Comparison of ENCODE assay signal across 13 cellular contexts in genomic region chr2:21395366-21395765, GRCh38.
DNase-seq lines count a peak whose midpoint lies in the region; ATAC-seq and TF ChIP-seq lines count a peak whose summit lies in the region.
"Had no signal": no experiment of that assay in that cellular context is flagged by ENCODE, and none has a peak within 500 bp of the region (broad histone marks: within the 10 kb centered on the region; RNA-seq: fewer than 3 reads in every experiment).

No MANE protein-coding gene starts in this region.

- H3K4me3 Mint-ChIP-seq in Calu3 (ENCODE audit: low read depth, unreplicated experiment) = no peak overlapping the region
- no peak overlapping the region for H3K4me3 Mint-ChIP-seq in WTC11

- intact Hi-C loops in Calu3 (cut with micrococcal nuclease; ENCODE audit: unreplicated experiment) = no loop called here

- ATAC-seq in HG02642 (IDR thresholded peaks at IDR 0.05; ENCODE audit: poor library complexity, unreplicated experiment) (peak; percentile 44), WTC11 (peak; percentile 83), HG03280 (IDR thresholded peaks at IDR 0.05; ENCODE audit: unreplicated experiment) (no peak), HG03565 (IDR thresholded peaks at IDR 0.05; ENCODE audit: unreplicated experiment) (no peak)
- ATAC-seq: foreskin keratinocyte had no signal

- no peaks in the 10 kb centered on the region for H3K9me3 Mint-ChIP-seq in Calu3 (ENCODE audit: low read depth, unreplicated experiment)
- no peaks in the 10 kb centered on the region for H3K9me3 Mint-ChIP-seq in WTC11

- H3K4me1 Mint-ChIP-seq in Calu3 (ENCODE audit: low read depth, unreplicated experiment) (no peaks in the 10 kb centered on the region), WTC11 (no peaks in the 10 kb centered on the region)

- TF ChIP-seq CTCF in Calu3 (IDR thresholded peaks at IDR 0.05; ENCODE audit: unreplicated experiment) = peak; percentile 24
- TF ChIP-seq CTCF in WTC11 (IDR thresholded peaks at IDR 0.05) = no peak

- H3K36me3 Mint-ChIP-seq in Calu3 (ENCODE audit: insufficient read depth, unreplicated experiment) = no peaks in the 10 kb centered on the region
- H3K36me3 Mint-ChIP-seq in WTC11 = no peaks in the 10 kb centered on the region

- H3K27ac Mint-ChIP-seq in Calu3 (ENCODE audit: unreplicated experiment) (no peak overlapping the region), WTC11 (no peak overlapping the region)

- CTCF ChIA-PET in Calu3 (lab: Charles Lee) = no interaction called here
- CTCF ChIA-PET in WTC11 (lab: Charles Lee) = interaction anchor here (0.6 to 1.6 kb wide), 5 partner anchors 13 to 279 kb away, joined by 3 to 7 read pairs (median 4); no protein-coding TSS in a partner anchor

- BruUV-seq in Calu3 (replicated peaks; lab: Mats Ljungman, UMichigan) = no TSS peak

- POLR2A ChIA-PET in WTC11 (lab: Charles Lee) = no interaction called here

- H3K27me3 Mint-ChIP-seq in Calu3 (ENCODE audit: unreplicated experiment) = no peaks in the 10 kb centered on the region
- H3K27me3 Mint-ChIP-seq in WTC11 (ENCODE audit: low read depth) = no peaks in the 10 kb centered on the region

- DNase-seq in Calu3 (no peak), WTC11 (ENCODE audit: low spot score) (no peak), medulla oblongata (ENCODE audit: extremely low spot score) (peak; percentile 74), GM19238 (ENCODE audit: insufficient read length, low spot score) (no peak), SKM-1 treated with dmso at 0.1 percent for 144 hours (lab: John Stamatoyannopoulos, UW; ENCODE audit: unreplicated experiment) (no peak)
- DNase-seq: activated CD8-positive, alpha-beta memory T cell treated with anti-CD3 and anti-CD28 coated beads for 24 hours; DND-41; foreskin keratinocyte; stimulated activated CD4-positive, alpha-beta T cell treated with anti-CD3 and anti-CD28 coated beads, Interleukin-4, amount 100 ng/mL, for 24 hours; transverse colon had no signal

TF ChIP-seq in WTC11, 78 proteins besides CTCF, POLR2A, EP300 and RAD21:
- TF ChIP-seq CREM (CRISPR knock-in tag; IDR thresholded peaks at IDR 0.05) (no peak), PREB (CRISPR knock-in tag; IDR thresholded peaks at IDR 0.05; ENCODE audit: borderline replicate concordance) (no peak), ZNF281 (CRISPR knock-in tag; IDR thresholded peaks at IDR 0.05) (no peak), ZNF396 (CRISPR knock-in tag; IDR thresholded peaks at IDR 0.05; ENCODE audit: borderline replicate concordance) (no peak), EMX1 (CRISPR knock-in tag; IDR thresholded peaks at IDR 0.05) (no peak), ZNF423 (CRISPR knock-in tag; IDR thresholded peaks at IDR 0.05) (no peak)

Comparison
In these comparisons a context has a peak if more than half of its experiments do, and no peak if none do; other contexts are left out.
1. ATAC-seq: peak in HG02642 (single experiment) and WTC11 (single experiment); none in HG03280 (single experiment) and HG03565 (single experiment).